Comparison of ENCODE assay signal across 12 cellular contexts in the genomic region with DNA sequence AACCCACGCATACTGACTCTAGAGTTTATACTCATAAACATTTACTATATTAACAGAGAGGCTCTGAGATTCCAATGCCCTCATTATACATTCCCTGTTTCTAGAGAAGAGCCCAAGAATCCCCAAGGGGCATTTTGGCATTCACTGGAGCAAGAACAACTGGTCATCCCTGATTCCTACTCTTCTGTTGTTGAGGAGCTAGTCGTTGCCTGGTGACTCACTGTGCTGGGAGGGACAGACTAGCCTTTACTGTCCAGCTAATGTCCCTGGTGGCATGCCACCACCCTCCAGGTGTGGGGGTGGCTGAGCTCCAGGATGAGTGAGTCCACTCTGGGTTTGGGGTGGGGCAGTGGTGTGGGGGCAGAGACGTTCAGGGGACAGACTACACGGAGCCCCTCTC. TPM values are rescaled to one million over a fixed set of nuclear protein-coding genes. Genes with fewer than 3 reads are reported as not detected.
A peak's percentile ranks its signal among the peaks of the same experiment; 100 is the strongest.
DNase-seq lines count a peak whose midpoint lies in the region; ATAC-seq and TF ChIP-seq lines count a peak whose summit lies in the region.
"Had no signal": no experiment of that assay in that cellular context is flagged by ENCODE, and none has a peak within 500 bp of the region (broad histone marks: within the 10 kb centered on the region; RNA-seq: fewer than 3 reads in every experiment).

No MANE protein-coding gene starts in this region.

- POLR2A ChIA-PET in PC-9 (lab: Charles Lee; ENCODE audit: unreplicated experiment), result interaction anchor here (0.5 to 2.7 kb wide), 11 partner anchors 9 to 264 kb away, joined by 3 to 67 read pairs (median 5); a partner anchor contains a TSS

- H3K9me3 ChIP-seq in PC-9 (ENCODE audit: insufficient read depth, low read depth), result no peaks in the 10 kb centered on the region

- CTCF ChIA-PET in PC-9 (lab: Charles Lee), result interaction anchor here (0.9 kb wide), 1 partner anchor 49 kb away, joined by 5 read pairs; a partner anchor contains a TSS

- no peaks in the 10 kb centered on the region for H3K36me3 Mint-ChIP-seq in nephron (ENCODE audit: low read depth)

- no peak overlapping the region for H2AFZ ChIP-seq in PC-9

- H3K27ac ChIP-seq in PC-9, result peak overlapping the region; percentile 84
- H3K27ac ChIP-seq: cardiac muscle cell, KMS-11 had no signal

- no peak overlapping the region for H3K4me3 Mint-ChIP-seq in nephron

- TF ChIP-seq CTCF in AG10803 (conservative IDR thresholded peaks at IDR 0.05; ENCODE audit: low read length) (no peak), PC-9 (conservative IDR thresholded peaks at IDR 0.05) (no peak), nephron (IDR thresholded peaks at IDR 0.05; ENCODE audit: unreplicated experiment in 3 of 3) (no peak)

- peaks cover 32% of the 10 kb centered on the region for H3F3A ChIP-seq in PC-9 (ENCODE audit: insufficient read depth, low read depth)

- intact Hi-C loops in PC-9 (cut with micrococcal nuclease; ENCODE audit: unreplicated experiment), result loop anchor here (1.0 to 5.0 kb wide), 11 partner anchors 14 to 138 kb away; a partner anchor contains a TSS

- peak; percentile 78 for ATAC-seq in esophagus mucosa
- ATAC-seq: GM12878 had no signal

- H3K4me3 ChIP-seq in AG10803 (ENCODE audit: low read length) (no peak overlapping the region), PC-9 (peak overlapping the region; percentile 33; the same call in 1 of the 2 replicates)
- H3K4me3 ChIP-seq: cardiac muscle cell, GM12878 had no signal

- H3K27ac Mint-ChIP-seq in nephron, result peak overlapping the region; percentile 36 to 79 (median 66)

- no peaks in the 10 kb centered on the region for H3K9me2 ChIP-seq in PC-9 (ENCODE audit: insufficient read depth)

- peak; percentile 83 for DNase-seq in AG10803 (ENCODE audit: low read depth)
- DNase-seq in PC-9, result peak; percentile 92 to 99
- DNase-seq in putamen (ENCODE audit: low spot score), result no peak
- DNase-seq in RPMI8226, result no peak
- DNase-seq in stimulated activated CD8-positive, alpha-beta memory T cell treated with anti-CD3 and anti-CD28 coated beads, Interleukin-4, amount 100 ng/mL, for 48 hours, result no peak
- no peak for DNase-seq in GOT3 (lab: John Stamatoyannopoulos, UW)
- DNase-seq: NCI-H446 treated with DMSO at 0.1 percent for 48 hours had no signal

- BruUV-seq in PC-9 (replicated peaks; lab: Mats Ljungman, UMichigan), result TSS peak; percentile 45

- no peaks in the 10 kb centered on the region for H4K20me1 ChIP-seq in PC-9 (ENCODE audit: insufficient read depth)

- peaks cover 8% of the 10 kb centered on the region for H3K27me3 Mint-ChIP-seq in nephron (ENCODE audit: low read depth)

- peaks cover 37% of the 10 kb centered on the region for H3K4me1 Mint-ChIP-seq in nephron

- no peaks in the 10 kb centered on the region for H3K79me2 ChIP-seq in PC-9 (ENCODE audit: low read depth)

- no peaks in the 10 kb centered on the region for H3K27me3 ChIP-seq in PC-9 (ENCODE audit: insufficient read depth, low read depth)
- H3K27me3 ChIP-seq: cardiac muscle cell had no signal

- H3K4me2 ChIP-seq in PC-9, result peak overlapping the region; percentile 73
- H3K4me2 ChIP-seq: KMS-11 had no signal

- H3K4me1 ChIP-seq in PC-9 (replicated peaks; ENCODE audit: insufficient read depth), result peaks cover 65% of the 10 kb centered on the region

- no peaks in the 10 kb centered on the region for H3K9me3 Mint-ChIP-seq in nephron

- H3K36me3 ChIP-seq in PC-9 (ENCODE audit: low read depth), result no peaks in the 10 kb centered on the region
- H3K36me3 ChIP-seq: cardiac muscle cell had no signal

RNA-seq across cellular contexts. Expression of a gene that starts 49.2 kb away (rescaled TPM):
- total RNA-seq in PC-9 (2021) (39.3 and 44.4 TPM in 2 replicates), esophagus mucosa (32.0 TPM)

Comparison
In these comparisons a context has a peak if more than half of its experiments do, and no peak if none do; other contexts are left out.
1. DNase-seq: peak in AG10803 (single experiment) and PC-9 (2 of 2); none in putamen (single experiment), RPMI8226 (single experiment), stimulated activated CD8-positive, alpha-beta memory T cell treated with anti-CD3 and anti-CD28 coated beads, Interleukin-4, amount 100 ng/mL, for 48 hours (single experiment) and GOT3 (single experiment).